Comparison of ENCODE assay signal across 19 cellular contexts in the genomic region with DNA sequence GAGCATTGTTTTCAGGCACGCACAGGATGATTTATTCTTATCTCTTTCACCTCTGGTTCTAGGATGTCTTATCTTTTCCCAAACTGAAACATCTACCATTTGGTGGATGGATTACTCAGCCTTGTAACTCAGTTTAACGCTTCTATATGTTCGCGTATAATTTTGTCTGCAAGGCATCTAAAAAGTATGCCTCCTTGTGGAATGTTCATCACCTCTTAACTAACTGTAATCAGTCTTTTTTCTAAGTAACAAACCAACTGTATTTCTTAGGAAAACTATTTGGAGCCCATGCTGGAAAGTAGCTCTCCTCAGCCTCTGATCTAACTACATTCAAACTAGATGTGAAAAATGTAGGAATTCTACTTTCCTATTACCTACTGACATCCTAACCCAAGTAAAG. TPM values are rescaled to one million over a fixed set of nuclear protein-coding genes. Genes with fewer than 3 reads are reported as not detected.
"Had no signal": no experiment of that assay in that cellular context is flagged by ENCODE, and none has a peak within 500 bp of the region (broad histone marks: within the 10 kb centered on the region; RNA-seq: fewer than 3 reads in every experiment).

No MANE protein-coding gene starts in this region.

- H3K9me3 ChIP-seq: spleen, testis, tibial nerve, upper lobe of right lung, vagina had no signal

- H3K9me3 Mint-ChIP-seq: naive thymus-derived CD4-positive, alpha-beta T cell; stimulated activated naive B cell treated with anti-CD40 and anti-IgM and Interleukin-4, amounts not matched to agents 10 μg/mL and 1 μg/mL and 100 μg/mL, for 72 hours; stimulated activated naive CD8-positive, alpha-beta T cell treated with anti-CD3 and anti-CD28 coated beads, Interleukin-15, amount 100 ng/mL, for 72 hours had no signal

- H3K79me2 ChIP-seq: hepatocyte had no signal

- H3K4me2 ChIP-seq: hepatocyte had no signal

- H2AFZ ChIP-seq: hepatocyte had no signal

- ATAC-seq: naive thymus-derived CD4-positive, alpha-beta T cell; sciatic nerve; stimulated activated naive B cell treated with anti-CD40 and anti-IgM and Interleukin-4, amounts not matched to agents 10 μg/mL and 1 μg/mL and 100 μg/mL, for 72 hours; stimulated activated naive CD8-positive, alpha-beta T cell treated with anti-CD3 and anti-CD28 coated beads, Interleukin-15, amount 100 ng/mL, for 72 hours; upper lobe of right lung had no signal

- H3K4me3 Mint-ChIP-seq: naive thymus-derived CD4-positive, alpha-beta T cell; neural crest cell; stimulated activated naive B cell treated with anti-CD40 and anti-IgM and Interleukin-4, amounts not matched to agents 10 μg/mL and 1 μg/mL and 100 μg/mL, for 72 hours; stimulated activated naive CD8-positive, alpha-beta T cell treated with anti-CD3 and anti-CD28 coated beads, Interleukin-15, amount 100 ng/mL, for 72 hours had no signal

- H3K36me3 Mint-ChIP-seq: stimulated activated naive B cell treated with anti-CD40 and anti-IgM and Interleukin-4, amounts not matched to agents 10 μg/mL and 1 μg/mL and 100 μg/mL, for 72 hours had no signal

- H3K27ac ChIP-seq: hepatocyte, spleen, testis, tibial nerve, upper lobe of right lung, vagina had no signal

- H3K27me3 ChIP-seq: hepatocyte, spleen, testis, tibial nerve, upper lobe of right lung, vagina had no signal

- H3K4me1 ChIP-seq: vagina had no signal

- H3K4me3 ChIP-seq: hepatocyte, spleen, testis, tibial nerve, upper lobe of right lung, vagina had no signal

- H3K27ac Mint-ChIP-seq: stimulated activated naive B cell treated with anti-CD40 and anti-IgM and Interleukin-4, amounts not matched to agents 10 μg/mL and 1 μg/mL and 100 μg/mL, for 72 hours; stimulated activated naive CD8-positive, alpha-beta T cell treated with anti-CD3 and anti-CD28 coated beads, Interleukin-15, amount 100 ng/mL, for 72 hours had no signal

- H3K4me1 Mint-ChIP-seq: neural crest cell had no signal

- H3K27me3 Mint-ChIP-seq: naive thymus-derived CD4-positive, alpha-beta T cell; stimulated activated naive B cell treated with anti-CD40 and anti-IgM and Interleukin-4, amounts not matched to agents 10 μg/mL and 1 μg/mL and 100 μg/mL, for 72 hours; stimulated activated naive CD8-positive, alpha-beta T cell treated with anti-CD3 and anti-CD28 coated beads, Interleukin-15, amount 100 ng/mL, for 72 hours had no signal

- DNase-seq: dermis blood vessel endothelial cell; foreskin melanocyte; head of caudate nucleus; naive thymus-derived CD4-positive, alpha-beta T cell; posterior cingulate gyrus; spleen; stimulated activated CD4-positive, alpha-beta T cell treated with anti-CD3 and anti-CD28 coated beads, Interleukin-15, amount 100 ng/mL, for 24 hours; stimulated activated CD4-positive, alpha-beta T cell treated with anti-CD3 and anti-CD28 coated beads, Interleukin-1b, Interleukin-23, amount 100 ng/mL, for 48 hours; stimulated activated CD4-positive, alpha-beta T cell treated with anti-CD3 and anti-CD28 coated beads, Interleukin-4, amount 100 ng/mL, for 24 hours; stimulated activated naive B cell treated with anti-CD40 and anti-IgM and Interleukin-4, amounts not matched to agents 10 μg/mL and 1 μg/mL and 100 μg/mL, for 72 hours; stimulated activated naive CD8-positive, alpha-beta T cell treated with anti-CD3 and anti-CD28 coated beads, Interleukin-15, amount 100 ng/mL, for 72 hours; testis; upper lobe of right lung had no signal

- H3K36me3 ChIP-seq: tibial nerve, upper lobe of right lung, vagina had no signal

RNA-seq across cellular contexts. Expression of gene F2RL2, which starts 11.5 kb away (rescaled TPM):
- total RNA-seq: lung microvascular endothelial cell; naive thymus-derived CD4-positive, alpha-beta T cell; neural crest cell; testis; vagina had no signal
